In the genomic region with DNA sequence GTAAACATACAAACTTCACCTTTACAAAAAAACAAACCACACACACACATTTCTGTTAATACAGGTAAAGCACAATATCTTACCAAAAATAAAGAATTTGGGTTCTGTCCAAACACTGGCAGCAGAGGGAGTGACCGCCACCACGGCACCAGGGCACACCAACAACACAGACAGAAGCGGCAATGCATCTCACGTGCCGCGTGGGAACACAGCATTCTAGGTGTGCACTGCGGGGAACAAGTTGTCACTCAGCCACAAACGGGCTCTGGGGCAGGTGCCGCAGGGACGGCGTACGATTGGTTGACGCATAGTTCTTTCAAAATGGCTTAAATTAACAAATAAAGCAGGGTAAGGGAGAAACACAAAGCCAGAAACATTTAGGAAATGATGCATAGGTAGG, we compare ENCODE assay signal across 29 cellular contexts. TPM values are rescaled to one million over a fixed set of nuclear protein-coding genes. Genes with fewer than 3 reads are reported as not detected.
DNase-seq lines count a peak whose midpoint lies in the region; ATAC-seq, FAIRE-seq and TF ChIP-seq lines count a peak whose summit lies in the region.
"Had no signal": no experiment of that assay in that cellular context is flagged by ENCODE, and none has a peak within 500 bp of the region (broad histone marks: within the 10 kb centered on the region; RNA-seq: fewer than 3 reads in every experiment).

No MANE protein-coding gene starts in this region.

- TF ChIP-seq CTCF in WTC11 (IDR thresholded peaks at IDR 0.05) (no peak), psoas muscle (IDR thresholded peaks at IDR 0.05) (no peak), ascending aorta (IDR thresholded peaks at IDR 0.05) (no peak), uterus (IDR thresholded peaks at IDR 0.05) (no peak)

- H3K9ac ChIP-seq in BLaER1 treated with 17β-estradiol and CSF1 and Interleukin-3, amounts not matched to agents 10 nM and 100 nM: no peak overlapping the region
- H3K9ac ChIP-seq: KMS-11 had no signal

- POLR2A ChIA-PET in WTC11 (lab: Charles Lee): no interaction called here

- peaks cover 0 to 35% (median 0%) of the 10 kb centered on the region in 11 experiments; a peak in 8 of 22 replicates for H3K36me3 ChIP-seq in BLaER1 treated with 17β-estradiol and CSF1 and Interleukin-3, amounts not matched to agents 10 nM and 100 nM
- peaks cover 4 to 62% of the 10 kb centered on the region in 2 donors for H3K36me3 ChIP-seq in psoas muscle (ENCODE audit: insufficient read depth in 1 of 2, low read depth in 1 of 2)
- peaks cover 0 to 12% of the 10 kb centered on the region in 2 donors for H3K36me3 ChIP-seq in small intestine (ENCODE audit: control insufficient read depth in 2 of 2, insufficient read depth in 2 of 2, low read length in 2 of 2)
- peaks cover 60 to 68% of the 10 kb centered on the region in 2 donors for H3K36me3 ChIP-seq in ascending aorta
- no peaks in the 10 kb centered on the region for H3K36me3 ChIP-seq in uterus
- H3K36me3 ChIP-seq: breast epithelium had no signal

- peaks cover 10 to 34% (median 19%) of the 10 kb centered on the region in 11 experiments; a peak in 20 of 22 replicates for H3K9me3 ChIP-seq in BLaER1 treated with 17β-estradiol and CSF1 and Interleukin-3, amounts not matched to agents 10 nM and 100 nM (replicated peaks in 1 of 11)
- H3K9me3 ChIP-seq in right cardiac atrium (ENCODE audit: control insufficient read depth, low read length): no peaks in the 10 kb centered on the region
- H3K9me3 ChIP-seq in psoas muscle: no peaks in the 10 kb centered on the region
- H3K9me3 ChIP-seq in small intestine (ENCODE audit: control insufficient read depth, low read depth): no peaks in the 10 kb centered on the region
- H3K9me3 ChIP-seq in ascending aorta: no peaks in the 10 kb centered on the region
- H3K9me3 ChIP-seq in uterus: no peaks in the 10 kb centered on the region
- H3K9me3 ChIP-seq: breast epithelium, heart left ventricle, testis had no signal

- CTCF ChIA-PET in WTC11 (lab: Charles Lee): no interaction called here

- H3K4me3 Mint-ChIP-seq in WTC11: no peak overlapping the region
- H3K4me3 Mint-ChIP-seq: activated CD4-positive, alpha-beta memory T cell treated with anti-CD3 and anti-CD28 coated beads for 36 hours; activated naive CD4-positive, alpha-beta T cell treated with anti-CD3 and anti-CD28 coated beads, Interleukin-2, amount 10 ng/mL, durations not matched to agents 7 days and 5 days; activated T-helper 1 cell treated with anti-CD3 and anti-CD28 coated beads, Interleukin-12 subunit alpha, Interleukin-12 subunit beta, Interleukin-2, Interleukin-4 antibody, amounts not matched to agents 30 ng/mL and 10 ng/mL and 1 ng/mL, durations not matched to agents 14 hours and 24 hours and 36 hours had no signal

- peaks cover 0 to 56% (median 44%) of the 10 kb centered on the region in 10 experiments; a peak in 18 of 20 replicates for H3K4me1 ChIP-seq in BLaER1 treated with 17β-estradiol and CSF1 and Interleukin-3, amounts not matched to agents 10 nM and 100 nM
- peaks cover 1% of the 10 kb centered on the region for H3K4me1 ChIP-seq in right cardiac atrium (ENCODE audit: control insufficient read depth, insufficient read depth, low read length)
- no peaks in the 10 kb centered on the region for H3K4me1 ChIP-seq in psoas muscle
- no peaks in the 10 kb centered on the region for H3K4me1 ChIP-seq in small intestine (ENCODE audit: control insufficient read depth in 2 of 2, insufficient read depth in 1 of 2, low read depth in 1 of 2, low read length in 1 of 2)
- no peaks in the 10 kb centered on the region for H3K4me1 ChIP-seq in ascending aorta
- no peaks in the 10 kb centered on the region for H3K4me1 ChIP-seq in uterus
- H3K4me1 ChIP-seq: breast epithelium, testis had no signal

- H4K20me1 ChIP-seq in BLaER1 treated with 17β-estradiol and CSF1 and Interleukin-3, amounts not matched to agents 10 nM and 100 nM: peaks cover 0 to 14% (median 0%) of the 10 kb centered on the region in 11 experiments; a peak in 5 of 22 replicates

- no peak for DNase-seq in WTC11 (ENCODE audit: low spot score)
- DNase-seq in right cardiac atrium: peak; percentile 5 to 43 (median 43)
- DNase-seq in psoas muscle: peak; percentile 2 to 36
- no peak for DNase-seq in small intestine
- no peak for DNase-seq in ascending aorta (ENCODE audit: low spot score in 2 of 2)
- DNase-seq in uterus: no peak
- DNase-seq: activated CD4-positive, alpha-beta memory T cell treated with anti-CD3 and anti-CD28 coated beads for 36 hours; activated CD8-positive, alpha-beta memory T cell treated with anti-CD3 and anti-CD28 coated beads, Interleukin-2, amount 50 U/mL, for 4 hours; activated naive CD4-positive, alpha-beta T cell treated with anti-CD3 and anti-CD28 coated beads, Interleukin-2, amount 10 ng/mL, durations not matched to agents 7 days and 5 days; cortex of kidney; DMS79; foreskin fibroblast; GDM1; HCEC 1CT; kidney glomerular epithelial cell; mesendoderm; NCI-H1436; NCI-H345; stimulated activated naive CD4-positive, alpha-beta T cell; T-helper 1 cell; testis had no signal

- ATAC-seq in WTC11 (no peak), right cardiac atrium (no peak), psoas muscle (no peak)
- no peak for ATAC-seq in activated CD4-positive, CD25-positive, alpha-beta regulatory T cell treated with anti-CD3 and anti-CD28 coated beads, Interleukin-2, amount 50 U/mL, for 24 hours
- ATAC-seq: esophagus mucosa, heart left ventricle had no signal

- H3K4me3 ChIP-seq in BLaER1 treated with 17β-estradiol and CSF1 and Interleukin-3, amounts not matched to agents 10 nM and 100 nM: no peak overlapping the region
- H3K4me3 ChIP-seq in right cardiac atrium (ENCODE audit: low read length) (no peak overlapping the region), psoas muscle (no peak overlapping the region), small intestine (ENCODE audit: low read depth in 1 of 2, low read length in 2 of 2) (no peak overlapping the region), ascending aorta (no peak overlapping the region), uterus (no peak overlapping the region)
- H3K4me3 ChIP-seq: breast epithelium, heart left ventricle, testis had no signal

- H3K27ac Mint-ChIP-seq in WTC11: peak overlapping the region; percentile 83
- H3K27ac Mint-ChIP-seq: activated CD4-positive, alpha-beta memory T cell treated with anti-CD3 and anti-CD28 coated beads for 36 hours; activated naive CD4-positive, alpha-beta T cell treated with anti-CD3 and anti-CD28 coated beads, Interleukin-2, amount 10 ng/mL, durations not matched to agents 7 days and 5 days; activated T-helper 1 cell treated with anti-CD3 and anti-CD28 coated beads, Interleukin-12 subunit alpha, Interleukin-12 subunit beta, Interleukin-2, Interleukin-4 antibody, amounts not matched to agents 30 ng/mL and 10 ng/mL and 1 ng/mL, durations not matched to agents 14 hours and 24 hours and 36 hours had no signal

- peaks cover 0 to 4% (median 0%) of the 10 kb centered on the region in 11 experiments; a peak in 1 of 22 replicates for H3K27me3 ChIP-seq in BLaER1 treated with 17β-estradiol and CSF1 and Interleukin-3, amounts not matched to agents 10 nM and 100 nM
- H3K27me3 ChIP-seq in right cardiac atrium (ENCODE audit: control insufficient read depth, insufficient read depth) (no peaks in the 10 kb centered on the region), psoas muscle (ENCODE audit: insufficient read depth in 3 of 3, low read length in 2 of 3) (no peaks in the 10 kb centered on the region), small intestine (ENCODE audit: control insufficient read depth in 2 of 2, insufficient read depth in 2 of 2, low read length in 2 of 2) (no peaks in the 10 kb centered on the region), ascending aorta (no peaks in the 10 kb centered on the region), uterus (no peaks in the 10 kb centered on the region)
- H3K27me3 ChIP-seq: breast epithelium, heart left ventricle, testis had no signal

- no peaks in the 10 kb centered on the region for H3K9me3 Mint-ChIP-seq in WTC11
- H3K9me3 Mint-ChIP-seq: activated CD4-positive, alpha-beta memory T cell treated with anti-CD3 and anti-CD28 coated beads for 36 hours; activated T-helper 1 cell treated with anti-CD3 and anti-CD28 coated beads, Interleukin-12 subunit alpha, Interleukin-12 subunit beta, Interleukin-2, Interleukin-4 antibody, amounts not matched to agents 30 ng/mL and 10 ng/mL and 1 ng/mL, durations not matched to agents 14 hours and 24 hours and 36 hours had no signal

- H3K36me3 Mint-ChIP-seq in WTC11: peaks cover 49% of the 10 kb centered on the region
- H3K36me3 Mint-ChIP-seq: activated CD4-positive, alpha-beta memory T cell treated with anti-CD3 and anti-CD28 coated beads for 36 hours; activated naive CD4-positive, alpha-beta T cell treated with anti-CD3 and anti-CD28 coated beads, Interleukin-2, amount 10 ng/mL, durations not matched to agents 7 days and 5 days had no signal

- WGBS in right cardiac atrium: 90% methylated on average over 13 of the region's 13 CpGs
- WGBS in psoas muscle, 3 donors: 91 to 95% (median 92%) methylated on average over 13 of the region's 13 CpGs
- WGBS in small intestine, 3 donors: 91 to 93% (median 92%) methylated on average over 13 of the region's 13 CpGs

- H3K4me1 Mint-ChIP-seq in WTC11: peaks cover 20% of the 10 kb centered on the region

- H3K27me3 Mint-ChIP-seq in WTC11 (ENCODE audit: low read depth): no peaks in the 10 kb centered on the region; the same call in 1 of the 2 replicates
- H3K27me3 Mint-ChIP-seq: activated CD4-positive, alpha-beta memory T cell treated with anti-CD3 and anti-CD28 coated beads for 36 hours had no signal

- FAIRE-seq in small intestine (lab: Jason Lieb, UNC): no peak
- FAIRE-seq: RCC 7860 had no signal

- intact Hi-C loops in right cardiac atrium (cut with DNase I): no loop called here
- intact Hi-C loops in psoas muscle (cut with DNase I): no loop called here
- intact Hi-C loops in ascending aorta (cut with DNase I): no loop called here
- intact Hi-C loops in uterus (cut with DNase I; ENCODE audit: low total_unique reads): no loop called here

- H3K4me2 ChIP-seq in BLaER1 treated with 17β-estradiol and CSF1 and Interleukin-3, amounts not matched to agents 10 nM and 100 nM: peak overlapping the region in 8 of 11 experiments; percentile 63 to 82 (median 76); a peak in 17 of 22 replicates
- H3K4me2 ChIP-seq: KMS-11 had no signal

- no peak for TF ChIP-seq POLR2A in uterus (IDR thresholded peaks at IDR 0.05)

- no peak overlapping the region for H3K27ac ChIP-seq in BLaER1 treated with 17β-estradiol and CSF1 and Interleukin-3, amounts not matched to agents 10 nM and 100 nM
- H3K27ac ChIP-seq in right cardiac atrium (ENCODE audit: low read length) (no peak overlapping the region), psoas muscle (no peak overlapping the region), small intestine (ENCODE audit: low read depth in 1 of 2, low read length in 1 of 2) (no peak overlapping the region), ascending aorta (no peak overlapping the region), uterus (no peak overlapping the region)
- H3K27ac ChIP-seq: heart left ventricle, KMS-11, testis had no signal

RNA-seq across cellular contexts. Expression of a gene that starts 22.3 kb away (rescaled TPM):
- total RNA-seq in WTC11 (2021) (114 to 131 TPM (median 129 TPM) in 3 replicates), right cardiac atrium (10 to 100 TPM; 32.2 to 44.3 (median 38.4) TPM), psoas muscle (10 to 100 TPM; 13.9 to 30.4 (median 19.2) TPM), ascending aorta (349 TPM), uterus (10 to 100 TPM; 20.9 to 35.1 (median 33.6) TPM)
- polyA plus RNA-seq in right cardiac atrium (18.3 TPM), psoas muscle (10 to 100 TPM in 2 of 3 donors, 1 to 10 TPM in 1; 9.1 to 24.4 (median 15.3) TPM), small intestine (10 to 100 TPM; 17.4 to 38.2 (median 26.5) TPM)

Comparison
In these comparisons a context has a peak if more than half of its experiments do, and no peak if none do; other contexts are left out.
1. DNase-seq: peak in right cardiac atrium (3 of 3) and psoas muscle (2 of 2); none in WTC11 (single experiment), small intestine (single experiment), ascending aorta (0 of 2) and uterus (0 of 2).